29 cellular contexts compared by ENCODE assay signal in genomic region chr14:91737619-91738018, GRCh38. TPM values are rescaled to one million over a fixed set of nuclear protein-coding genes. Genes with fewer than 3 reads are reported as not detected.
"Had no signal": no experiment of that assay in that cellular context is flagged by ENCODE, and none has a peak within 500 bp of the region (broad histone marks: within the 10 kb centered on the region; RNA-seq: fewer than 3 reads in every experiment).

No MANE protein-coding gene starts in this region.

- ATAC-seq: esophagus mucosa; heart right ventricle; left ventricle myocardium superior; lower lobe of right lung; naive thymus-derived CD8-positive, alpha-beta T cell; right lobe of liver; stimulated activated naive CD8-positive, alpha-beta T cell treated with anti-CD3 and anti-CD28 coated beads, Interleukin-15, amount 100 ng/mL, for 72 hours; upper lobe of right lung had no signal

- FAIRE-seq: islet of Langerhans had no signal

- H3K4me3 ChIP-seq: heart right ventricle, lower lobe of right lung, prostate gland, right lobe of liver, smooth muscle cell, suprapubic skin, transverse colon, upper lobe of right lung, uterus had no signal

- DNase-seq: cortex of kidney; foreskin melanocyte; glutamatergic neuron; heart right ventricle; hippocampal formation; kidney glomerular epithelial cell; left ventricle myocardium superior; lower lobe of right lung; naive thymus-derived CD8-positive, alpha-beta T cell; nephron progenitor cell; nucleus accumbens; retina; right lobe of liver; stimulated activated CD4-positive, alpha-beta T cell treated with anti-CD3 and anti-CD28 coated beads, Interleukin-12 subunit alpha, Interleukin-12 subunit beta, amount 100 ng/mL, for 4 hours; stimulated activated CD4-positive, alpha-beta T cell treated with anti-CD3 and anti-CD28 coated beads, Interleukin-1b, Interleukin-23, amount 100 ng/mL, for 48 hours; stimulated activated CD4-positive, alpha-beta T cell treated with anti-CD3 and anti-CD28 coated beads, Interleukin-4, amount 100 ng/mL, for 1 hour; stimulated activated CD8-positive, alpha-beta memory T cell treated with anti-CD3 and anti-CD28 coated beads, Interleukin-4, amount 100 ng/mL, for 48 hours; stimulated activated naive CD4-positive, alpha-beta T cell; stimulated activated naive CD8-positive, alpha-beta T cell treated with anti-CD3 and anti-CD28 coated beads, Interleukin-15, amount 100 ng/mL, for 72 hours; transverse colon; upper lobe of right lung; uterus had no signal

RNA-seq across cellular contexts. Expression of gene CATSPERB, which starts 5.7 kb away (rescaled TPM):
- total RNA-seq: myocyte, osteocyte had no signal
